In the genomic region with DNA sequence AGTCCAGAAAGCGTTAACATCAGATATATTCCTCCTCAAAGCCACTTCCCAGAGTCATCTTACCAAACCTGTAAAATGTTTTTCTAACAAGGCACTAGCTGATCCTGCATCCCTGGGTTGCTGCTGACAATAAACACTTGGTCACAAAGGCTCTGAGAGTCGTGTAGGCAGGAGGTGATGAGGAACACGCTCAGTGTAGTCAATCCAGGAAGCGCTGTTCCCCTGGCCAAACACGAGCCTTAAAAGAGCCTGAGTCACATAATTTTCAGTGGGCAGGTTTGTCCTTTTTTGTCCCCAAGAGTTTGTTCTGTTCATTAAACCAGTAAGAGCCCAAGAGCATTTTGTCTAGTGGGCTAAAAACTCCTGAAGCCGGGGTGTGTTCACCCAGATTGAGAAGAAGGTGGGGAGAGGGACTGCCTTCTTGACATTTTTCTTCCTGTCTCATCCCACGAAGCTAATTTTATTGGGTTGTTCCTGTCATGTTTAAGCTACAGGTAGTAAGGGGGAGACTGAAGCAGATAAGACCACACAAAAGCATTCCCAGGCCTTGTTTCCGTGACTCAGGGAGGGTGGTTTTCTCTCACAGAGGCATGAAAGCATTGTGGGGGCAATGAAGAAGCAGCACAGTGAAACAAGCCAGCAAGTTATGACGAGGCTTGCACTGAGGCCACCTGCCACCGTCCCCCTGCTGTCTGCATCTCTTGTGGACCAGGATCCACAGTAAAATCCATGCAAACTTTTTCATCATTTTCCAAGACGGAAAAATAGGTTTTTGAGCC, we compare ENCODE assay signal across 12 cellular contexts.
DNase-seq lines count a peak whose midpoint lies in the region; ATAC-seq and TF ChIP-seq lines count a peak whose summit lies in the region.
"Had no signal": no experiment of that assay in that cellular context is flagged by ENCODE, and none has a peak within 500 bp of the region (broad histone marks: within the 10 kb centered on the region; RNA-seq: fewer than 3 reads in every experiment).

No MANE protein-coding gene starts in this region.

- H3K27me3 ChIP-seq in HUES48 (ENCODE audit: control insufficient read depth, insufficient read depth, low read length) (no peaks in the 10 kb centered on the region), smooth muscle cell (ENCODE audit: low read depth) (no peaks in the 10 kb centered on the region), upper lobe of right lung (no peaks in the 10 kb centered on the region)

- no peak for TF ChIP-seq CTCF in smooth muscle cell (IDR thresholded peaks at IDR 0.05; ENCODE audit: borderline replicate concordance, insufficient read depth, poor library complexity, severe bottlenecking)
- no peak for TF ChIP-seq CTCF in upper lobe of right lung (IDR thresholded peaks at IDR 0.05)
- no peak for TF ChIP-seq CTCF in Calu3 (IDR thresholded peaks at IDR 0.05; ENCODE audit: unreplicated experiment)

- H3K27ac ChIP-seq in HUES48 (ENCODE audit: low read depth, low read length) (peak overlapping the region; percentile 53), smooth muscle cell (ENCODE audit: low read depth) (peak overlapping the region; percentile 6), upper lobe of right lung (no peak overlapping the region)
- H3K27ac ChIP-seq: C4-2B had no signal

- H3K4me3 ChIP-seq in HUES48 (ENCODE audit: low read depth, low read length), result no peak overlapping the region
- H3K4me3 ChIP-seq in smooth muscle cell, result no peak overlapping the region
- H3K4me3 ChIP-seq in upper lobe of right lung, result no peak overlapping the region

- CTCF ChIA-PET in Calu3 (lab: Charles Lee), result no interaction called here

- H3K9me3 ChIP-seq in HUES48 (ENCODE audit: control insufficient read depth, insufficient read depth, low read length), result no peaks in the 10 kb centered on the region
- H3K9me3 ChIP-seq in smooth muscle cell (replicated peaks; ENCODE audit: low read depth), result no peaks in the 10 kb centered on the region
- no peaks in the 10 kb centered on the region for H3K9me3 ChIP-seq in upper lobe of right lung

- peak; percentile 5 for DNase-seq in NCI-H146 treated with DMSO at 0.1 percent for 48 hours (lab: John Stamatoyannopoulos, UW; ENCODE audit: unreplicated experiment)
- no peak for DNase-seq in smooth muscle cell (lab: John Stamatoyannopoulos, UW; ENCODE audit: unreplicated experiment)
- no peak for DNase-seq in upper lobe of right lung
- DNase-seq in Ammon's horn (ENCODE audit: low spot score), result no peak
- DNase-seq in Calu3, result no peak
- DNase-seq: KG1, NCI-H1694, NCI-H748 treated with DMSO at 0.1 percent for 48 hours, T-helper 9 cell had no signal

- H3K36me3 Mint-ChIP-seq in activated T-helper 17 cell treated with anti-CD3 and anti-CD28 coated beads, Interleukin-2, amount 50 U/mL, for 72 hours (ENCODE audit: low read depth), result no peaks in the 10 kb centered on the region
- H3K36me3 Mint-ChIP-seq in Calu3 (ENCODE audit: insufficient read depth, unreplicated experiment), result no peaks in the 10 kb centered on the region

- H3K79me2 ChIP-seq in smooth muscle cell (ENCODE audit: low read depth), result no peaks in the 10 kb centered on the region

- peak overlapping the region; percentile 26 for H3K4me3 Mint-ChIP-seq in activated T-helper 17 cell treated with anti-CD3 and anti-CD28 coated beads, Interleukin-2, amount 50 U/mL, for 72 hours
- no peak overlapping the region for H3K4me3 Mint-ChIP-seq in Calu3 (ENCODE audit: low read depth, unreplicated experiment)

- H3K9me3 Mint-ChIP-seq in activated T-helper 17 cell treated with anti-CD3 and anti-CD28 coated beads, Interleukin-2, amount 50 U/mL, for 72 hours, result peaks cover 5% of the 10 kb centered on the region
- no peaks in the 10 kb centered on the region for H3K9me3 Mint-ChIP-seq in Calu3 (ENCODE audit: low read depth, unreplicated experiment)

- no peak overlapping the region for H3K9ac ChIP-seq in HUES48 (ENCODE audit: low read depth, low read length)
- no peak overlapping the region for H3K9ac ChIP-seq in smooth muscle cell (ENCODE audit: low read depth)

- peaks cover 13% of the 10 kb centered on the region for H3K4me1 Mint-ChIP-seq in activated T-helper 17 cell treated with anti-CD3 and anti-CD28 coated beads, Interleukin-2, amount 50 U/mL, for 72 hours
- no peaks in the 10 kb centered on the region for H3K4me1 Mint-ChIP-seq in Calu3 (ENCODE audit: low read depth, unreplicated experiment)

- H3K27me3 Mint-ChIP-seq in activated T-helper 17 cell treated with anti-CD3 and anti-CD28 coated beads, Interleukin-2, amount 50 U/mL, for 72 hours, result peaks cover 15% of the 10 kb centered on the region
- H3K27me3 Mint-ChIP-seq in Calu3 (ENCODE audit: unreplicated experiment), result no peaks in the 10 kb centered on the region

- no peak overlapping the region for H2AFZ ChIP-seq in smooth muscle cell (ENCODE audit: low read depth)

- H3K36me3 ChIP-seq in HUES48 (ENCODE audit: control insufficient read depth, insufficient read depth, low read length), result no peaks in the 10 kb centered on the region
- no peaks in the 10 kb centered on the region for H3K36me3 ChIP-seq in smooth muscle cell (ENCODE audit: low read depth)
- no peaks in the 10 kb centered on the region for H3K36me3 ChIP-seq in upper lobe of right lung

- H3K4me2 ChIP-seq in smooth muscle cell, result peak overlapping the region; percentile 10

- H3K27ac Mint-ChIP-seq in activated T-helper 17 cell treated with anti-CD3 and anti-CD28 coated beads, Interleukin-2, amount 50 U/mL, for 72 hours, result peak overlapping the region; percentile 68
- no peak overlapping the region for H3K27ac Mint-ChIP-seq in Calu3 (ENCODE audit: unreplicated experiment)

- intact Hi-C loops in upper lobe of right lung (cut with DNase I) (no loop called here), Calu3 (cut with micrococcal nuclease; ENCODE audit: unreplicated experiment) (loop anchor here (5.0 kb wide), 2 partner anchors 70 to 160 kb away; no protein-coding TSS in a partner anchor)

- WGBS in smooth muscle cell (ENCODE audit: low lambda C conversion rate), result 45% methylated on average over 11 of the region's 11 CpGs

- no peaks in the 10 kb centered on the region for H4K20me1 ChIP-seq in smooth muscle cell (ENCODE audit: low read depth)

- H3K4me1 ChIP-seq in HUES48 (ENCODE audit: control insufficient read depth, insufficient read depth, low read length) (peaks cover 44% of the 10 kb centered on the region), smooth muscle cell (ENCODE audit: low read depth) (peaks cover 22% of the 10 kb centered on the region), upper lobe of right lung (no peaks in the 10 kb centered on the region)

- peaks cover 15% of the 10 kb centered on the region for H3F3A ChIP-seq in smooth muscle cell (ENCODE audit: low read depth)

- BruUV-seq in Calu3 (replicated peaks; lab: Mats Ljungman, UMichigan), result no TSS peak

- ATAC-seq in activated T-helper 17 cell treated with anti-CD3 and anti-CD28 coated beads, Interleukin-2, amount 50 U/mL, for 72 hours (replicated peaks), result peak; percentile 90
- ATAC-seq in upper lobe of right lung, result no peak
